20 cellular contexts compared by ENCODE assay signal in genomic region chr2:236367791-236368289, GRCh38.
A peak's percentile ranks its signal among the peaks of the same experiment; 100 is the strongest.
DNase-seq lines count a peak whose midpoint lies in the region; ATAC-seq lines count a peak whose summit lies in the region.
"Had no signal": no experiment of that assay in that cellular context is flagged by ENCODE, and none has a peak within 500 bp of the region (broad histone marks: within the 10 kb centered on the region; RNA-seq: fewer than 3 reads in every experiment).

No MANE protein-coding gene starts in this region.

- POLR2A ChIA-PET in CD4-positive, alpha-beta memory T cell (lab: Charles Lee; ENCODE audit: partially characterized antibody) = no interaction called here
- POLR2A ChIA-PET in T-cell (lab: Charles Lee) = no interaction called here
- POLR2A ChIA-PET in naive thymus-derived CD8-positive, alpha-beta T cell (lab: Charles Lee) = no interaction called here

- H3K4me1 ChIP-seq in CD4-positive, alpha-beta memory T cell (ENCODE audit: insufficient read depth, low read length) = peaks cover 34% of the 10 kb centered on the region
- H3K4me1 ChIP-seq in effector memory CD4-positive, alpha-beta T cell (ENCODE audit: control insufficient read depth, insufficient read depth, low read length, poor library complexity, severe bottlenecking) = peaks cover 16% of the 10 kb centered on the region
- H3K4me1 ChIP-seq: BE2C had no signal

- no peaks in the 10 kb centered on the region for H3K9me3 ChIP-seq in CD4-positive, alpha-beta memory T cell (ENCODE audit: control insufficient read depth in 1 of 2, low read length in 2 of 2)
- no peaks in the 10 kb centered on the region for H3K9me3 ChIP-seq in effector memory CD4-positive, alpha-beta T cell (ENCODE audit: control insufficient read depth, low read length)
- H3K9me3 ChIP-seq: BE2C had no signal

- ATAC-seq in T-cell (replicated peaks in 1 of 4) = no peak
- ATAC-seq in naive thymus-derived CD8-positive, alpha-beta T cell = no peak
- no peak for ATAC-seq in GM21381 (IDR thresholded peaks at IDR 0.05; ENCODE audit: unreplicated experiment)

- peak overlapping the region in 5 of 8 donors; percentile 33 to 76 (median 72) for H3K4me3 Mint-ChIP-seq in CD4-positive, alpha-beta memory T cell
- peak overlapping the region; percentile 6 to 79 (median 18) for H3K4me3 Mint-ChIP-seq in T-cell
- peak overlapping the region in 7 of 10 donors; percentile 9 to 77 (median 68) for H3K4me3 Mint-ChIP-seq in naive thymus-derived CD8-positive, alpha-beta T cell

- H3K27ac Mint-ChIP-seq in CD4-positive, alpha-beta memory T cell = peak overlapping the region in 2 of 7 donors; percentile 11 to 46
- H3K27ac Mint-ChIP-seq in T-cell = no peak overlapping the region
- peak overlapping the region in 1 of 10 donors; percentile 82 for H3K27ac Mint-ChIP-seq in naive thymus-derived CD8-positive, alpha-beta T cell
- H3K27ac Mint-ChIP-seq: CD4-positive, alpha-beta T cell had no signal

- CTCF ChIA-PET in CD4-positive, alpha-beta memory T cell (lab: Charles Lee; ENCODE audit: partially characterized antibody) = no interaction called here
- CTCF ChIA-PET in T-cell (lab: Charles Lee) = interaction anchor here in 1 of 2 donors (0.6 kb wide), 1 partner anchor 202 kb away, joined by 3 read pairs; the partner anchor contains the start of gene ACKR3

- H3K36me3 Mint-ChIP-seq in CD4-positive, alpha-beta memory T cell = no peaks in the 10 kb centered on the region
- H3K36me3 Mint-ChIP-seq in T-cell = no peaks in the 10 kb centered on the region
- H3K36me3 Mint-ChIP-seq in naive thymus-derived CD8-positive, alpha-beta T cell = no peaks in the 10 kb centered on the region

- H3K27me3 Mint-ChIP-seq in CD4-positive, alpha-beta memory T cell = peaks cover 3 to 7% of the 10 kb centered on the region in 2 donors
- H3K27me3 Mint-ChIP-seq in T-cell = peaks cover 19 to 33% of the 10 kb centered on the region in 2 donors
- peaks cover 28 to 75% (median 30%) of the 10 kb centered on the region in 5 donors for H3K27me3 Mint-ChIP-seq in naive thymus-derived CD8-positive, alpha-beta T cell

- no peaks in the 10 kb centered on the region for H3K27me3 ChIP-seq in CD4-positive, alpha-beta memory T cell (ENCODE audit: insufficient read depth, low read length)
- H3K27me3 ChIP-seq in effector memory CD4-positive, alpha-beta T cell (replicated peaks; ENCODE audit: control insufficient read depth, insufficient read depth, low read length, poor library complexity, severe bottlenecking) = no peaks in the 10 kb centered on the region

- DNase-seq in NCI-H748 (lab: John Stamatoyannopoulos, UW; ENCODE audit: unreplicated experiment) (peak; percentile 14), NCI-H748 treated with DMSO at 0.1 percent for 48 hours (lab: John Stamatoyannopoulos, UW) (no peak), T-cell (no peak), D341Med (ENCODE audit: low spot score) (no peak)
- DNase-seq in CD4-positive, alpha-beta memory T cell = no peak
- no peak for DNase-seq in naive thymus-derived CD8-positive, alpha-beta T cell
- DNase-seq in effector memory CD4-positive, alpha-beta T cell = no peak
- DNase-seq: BE2C; Calu3; CD4-positive, alpha-beta T cell; DMS53; EL; HCEC 1CT; IMR-90; NCI-H146; NCI-H2081; PC-9; SIG-M5 had no signal

- intact Hi-C loops in CD4-positive, alpha-beta memory T cell (cut with micrococcal nuclease) = loop anchor here (5.0 kb wide), 1 partner anchor 199 kb away; the partner anchor contains the start of gene ACKR3

- no peak overlapping the region for H3K27ac ChIP-seq in CD4-positive, alpha-beta memory T cell (ENCODE audit: low read depth, low read length)
- H3K27ac ChIP-seq in effector memory CD4-positive, alpha-beta T cell (ENCODE audit: insufficient read depth, low read length, poor library complexity, severe bottlenecking) = no peak overlapping the region
- H3K27ac ChIP-seq: PC-9, RWPE1 had no signal

- H3K4me3 ChIP-seq in CD4-positive, alpha-beta memory T cell (ENCODE audit: low read length in 2 of 2) = no peak overlapping the region
- H3K4me3 ChIP-seq in effector memory CD4-positive, alpha-beta T cell (ENCODE audit: insufficient read depth, low read depth, low read length, poor library complexity, severe bottlenecking) = no peak overlapping the region
- H3K4me3 ChIP-seq: PC-9 had no signal

- H3K36me3 ChIP-seq in CD4-positive, alpha-beta memory T cell (ENCODE audit: insufficient read depth, low read length) = no peaks in the 10 kb centered on the region
- no peaks in the 10 kb centered on the region for H3K36me3 ChIP-seq in effector memory CD4-positive, alpha-beta T cell (ENCODE audit: control insufficient read depth, insufficient read depth, low read length)
- H3K36me3 ChIP-seq: BE2C had no signal

- H3K9me3 Mint-ChIP-seq in CD4-positive, alpha-beta memory T cell = no peaks in the 10 kb centered on the region
- no peaks in the 10 kb centered on the region for H3K9me3 Mint-ChIP-seq in T-cell
- no peaks in the 10 kb centered on the region for H3K9me3 Mint-ChIP-seq in naive thymus-derived CD8-positive, alpha-beta T cell
- H3K9me3 Mint-ChIP-seq: CD4-positive, alpha-beta T cell had no signal

- H3K4me1 Mint-ChIP-seq in CD4-positive, alpha-beta memory T cell = peaks cover 29 to 51% (median 38%) of the 10 kb centered on the region in 4 donors
- peaks cover 35 to 46% (median 40%) of the 10 kb centered on the region in 3 donors for H3K4me1 Mint-ChIP-seq in T-cell
- H3K4me1 Mint-ChIP-seq in naive thymus-derived CD8-positive, alpha-beta T cell = peaks cover 26 to 40% (median 36%) of the 10 kb centered on the region in 4 donors

Comparison
In these comparisons a context has a peak if more than half of its experiments do, and no peak if none do; other contexts are left out.
1. H3K4me3 Mint-ChIP-seq: peak in every context shown above with its lines; median percentile 72 in CD4-positive, alpha-beta memory T cell; 68 in naive thymus-derived CD8-positive, alpha-beta T cell; 18 in T-cell.